20 cellular contexts compared by ENCODE assay signal in the genomic region with DNA sequence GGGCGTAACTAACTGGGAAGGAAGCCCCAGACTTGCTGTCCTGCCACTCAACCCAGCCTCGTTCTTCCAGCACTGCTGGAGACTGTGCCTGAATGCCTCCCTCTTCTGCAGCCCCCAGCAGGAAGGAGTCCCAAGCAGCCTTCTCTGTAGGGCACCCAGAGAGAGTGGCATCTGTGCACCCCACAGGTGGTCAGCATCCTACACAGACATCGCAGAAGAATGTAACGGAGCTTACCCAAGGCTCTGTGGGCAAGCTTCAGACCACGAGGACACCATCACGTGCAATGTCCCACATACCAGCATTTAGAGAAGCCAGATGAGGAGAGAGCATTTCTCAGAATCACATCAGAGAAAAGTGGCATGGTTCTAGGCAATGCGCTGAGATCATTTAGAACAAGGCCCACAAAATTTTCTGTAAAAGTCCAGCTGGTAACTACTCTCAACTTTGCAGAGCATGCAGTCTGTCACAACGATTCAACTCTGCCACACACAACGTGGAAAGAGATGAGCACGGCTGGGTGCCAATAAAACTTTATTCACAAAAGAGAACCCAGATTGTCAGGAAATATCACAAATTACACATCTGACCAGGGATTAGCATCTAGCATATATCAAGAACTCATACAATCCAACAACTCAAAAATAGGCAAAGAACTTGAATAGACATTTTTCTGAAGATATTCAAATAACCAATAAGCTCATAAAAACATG. TPM values are rescaled to one million over a fixed set of nuclear protein-coding genes. Genes with fewer than 3 reads are reported as not detected.
DNase-seq lines count a peak whose midpoint lies in the region; ATAC-seq and TF ChIP-seq lines count a peak whose summit lies in the region.
"Had no signal": no experiment of that assay in that cellular context is flagged by ENCODE, and none has a peak within 500 bp of the region (broad histone marks: within the 10 kb centered on the region; RNA-seq: fewer than 3 reads in every experiment).

No MANE protein-coding gene starts in this region.

- no peaks in the 10 kb centered on the region for H3K27me3 ChIP-seq in GM23338 (ENCODE audit: insufficient read depth)
- H3K27me3 ChIP-seq: BE2C, SJCRH30 had no signal

- no peaks in the 10 kb centered on the region for H3K9me2 ChIP-seq in GM23338 (ENCODE audit: insufficient read depth)

- H4K20me1 ChIP-seq in GM23338 (replicated peaks; ENCODE audit: insufficient read depth) = peaks cover 18% of the 10 kb centered on the region

- intact Hi-C loops in sciatic nerve (cut with DNase I) = no loop called here

- no peaks in the 10 kb centered on the region for H3K4me1 ChIP-seq in GM23338 (ENCODE audit: insufficient read depth)
- H3K4me1 ChIP-seq: BE2C, SJCRH30 had no signal

- H3K9me3 Mint-ChIP-seq in GM23338 (no peaks in the 10 kb centered on the region), WTC11 (no peaks in the 10 kb centered on the region)

- POLR2A ChIA-PET in WTC11 (lab: Charles Lee) = no interaction called here

- ATAC-seq in GM23338 (no peak), WTC11 (no peak), sciatic nerve (no peak), GM18511 (IDR thresholded peaks at IDR 0.05; ENCODE audit: unreplicated experiment) (no peak), HG03439 (IDR thresholded peaks at IDR 0.05; ENCODE audit: unreplicated experiment) (no peak)
- ATAC-seq: Panc1 had no signal

- H3K36me3 ChIP-seq in GM23338 (ENCODE audit: insufficient read depth) = no peaks in the 10 kb centered on the region
- H3K36me3 ChIP-seq: BE2C, SJCRH30 had no signal

- DNase-seq in GM23338 (ENCODE audit: low spot score) (no peak), WTC11 (ENCODE audit: low spot score) (no peak), glomerular visceral epithelial cell (ENCODE audit: extremely low spot score) (peak; percentile 11), sciatic nerve (ENCODE audit: low spot score) (peak; percentile 6), HK-2 (ENCODE audit: unreplicated experiment) (no peak)
- DNase-seq in activated CD8-positive, alpha-beta memory T cell treated with anti-CD3 and anti-CD28 coated beads, Interleukin-2, amount 50 U/mL, for 48 hours = no peak
- DNase-seq: BE2C; CD4-positive, CD25-positive, alpha-beta regulatory T cell; GOT3; NCI-H1092 treated with DMSO at 0.1 percent for 48 hours; NCI-H146; NCI-H2029; NCI-H2227 treated with DMSO at 0.1 percent for 48 hours; NCI-H510A treated with DMSO at 0.1 percent for 48 hours; NCI-H748 treated with DMSO at 0.1 percent for 48 hours; SJCRH30 had no signal

- H2AFZ ChIP-seq in GM23338 = no peak overlapping the region

- peaks cover 8% of the 10 kb centered on the region for H3K27me3 Mint-ChIP-seq in GM23338 (ENCODE audit: insufficient read depth, low read depth, poor library complexity)
- no peaks in the 10 kb centered on the region for H3K27me3 Mint-ChIP-seq in WTC11 (ENCODE audit: low read depth)
- H3K27me3 Mint-ChIP-seq: CD4-positive, CD25-positive, alpha-beta regulatory T cell had no signal

- H3K4me1 Mint-ChIP-seq in GM23338 (peaks cover 29% of the 10 kb centered on the region), WTC11 (peaks cover 43% of the 10 kb centered on the region)
- H3K4me1 Mint-ChIP-seq: CD4-positive, CD25-positive, alpha-beta regulatory T cell had no signal

- peaks cover 44% of the 10 kb centered on the region for H3K36me3 Mint-ChIP-seq in GM23338 (ENCODE audit: low read depth)
- H3K36me3 Mint-ChIP-seq in WTC11 = peaks cover 32% of the 10 kb centered on the region
- H3K36me3 Mint-ChIP-seq: CD4-positive, CD25-positive, alpha-beta regulatory T cell had no signal

- no peak overlapping the region for H3K4me3 ChIP-seq in GM23338
- H3K4me3 ChIP-seq: SJCRH30 had no signal

- H3K27ac ChIP-seq in GM23338 (ENCODE audit: low read depth) = no peak overlapping the region
- H3K27ac ChIP-seq: KMS-11, SJCRH30 had no signal

- no peak for TF ChIP-seq CTCF in GM23338 (conservative IDR thresholded peaks at IDR 0.05; ENCODE audit: low read depth in 2 of 2)
- TF ChIP-seq CTCF in WTC11 (IDR thresholded peaks at IDR 0.05) = no peak

- no peak overlapping the region for H3K4me2 ChIP-seq in GM23338
- H3K4me2 ChIP-seq: KMS-11 had no signal

- H3K4me3 Mint-ChIP-seq in GM23338 (no peak overlapping the region; the same call in 2 of the 3 replicates), WTC11 (no peak overlapping the region)
- H3K4me3 Mint-ChIP-seq: CD4-positive, CD25-positive, alpha-beta regulatory T cell had no signal

- H3F3A ChIP-seq in GM23338 (replicated peaks; ENCODE audit: low read depth) = no peaks in the 10 kb centered on the region

- H3K79me2 ChIP-seq in GM23338 (replicated peaks; ENCODE audit: insufficient read depth) = peaks cover 91% of the 10 kb centered on the region

- CTCF ChIA-PET in WTC11 (lab: Charles Lee) = interaction anchor here (1.0 kb wide), 2 partner anchors 27 to 33 kb away, joined by 3 read pairs; no protein-coding TSS in a partner anchor

- H3K27ac Mint-ChIP-seq in GM23338 (peak overlapping the region; percentile 42), WTC11 (peak overlapping the region; percentile 30; the same call in 1 of the 2 replicates)
- H3K27ac Mint-ChIP-seq: CD4-positive, CD25-positive, alpha-beta regulatory T cell had no signal

TF ChIP-seq in GM23338, 12 proteins besides CTCF, POLR2A, EP300 and RAD21 (continues in another document):
- TF ChIP-seq, protein P1, sequence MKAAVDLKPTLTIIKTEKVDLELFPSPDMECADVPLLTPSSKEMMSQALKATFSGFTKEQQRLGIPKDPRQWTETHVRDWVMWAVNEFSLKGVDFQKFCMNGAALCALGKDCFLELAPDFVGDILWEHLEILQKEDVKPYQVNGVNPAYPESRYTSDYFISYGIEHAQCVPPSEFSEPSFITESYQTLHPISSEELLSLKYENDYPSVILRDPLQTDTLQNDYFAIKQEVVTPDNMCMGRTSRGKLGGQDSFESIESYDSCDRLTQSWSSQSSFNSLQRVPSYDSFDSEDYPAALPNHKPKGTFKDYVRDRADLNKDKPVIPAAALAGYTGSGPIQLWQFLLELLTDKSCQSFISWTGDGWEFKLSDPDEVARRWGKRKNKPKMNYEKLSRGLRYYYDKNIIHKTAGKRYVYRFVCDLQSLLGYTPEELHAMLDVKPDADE (IDR thresholded peaks at IDR 0.05) = no peak
- TF ChIP-seq EZH2phosphoT487 (IDR thresholded peaks at IDR 0.05; ENCODE audit: unreplicated experiment) = no peak
- TF ChIP-seq POLR2AphosphoS5 (IDR thresholded peaks at IDR 0.05; ENCODE audit: low read depth) = no peak
- no peak for TF ChIP-seq STAT1 (IDR thresholded peaks at IDR 0.05; ENCODE audit: unreplicated experiment)

TF ChIP-seq in WTC11, 78 proteins besides CTCF, POLR2A, EP300 and RAD21:
- no peak for TF ChIP-seq CREM (CRISPR knock-in tag; IDR thresholded peaks at IDR 0.05)
- TF ChIP-seq, protein P2, sequence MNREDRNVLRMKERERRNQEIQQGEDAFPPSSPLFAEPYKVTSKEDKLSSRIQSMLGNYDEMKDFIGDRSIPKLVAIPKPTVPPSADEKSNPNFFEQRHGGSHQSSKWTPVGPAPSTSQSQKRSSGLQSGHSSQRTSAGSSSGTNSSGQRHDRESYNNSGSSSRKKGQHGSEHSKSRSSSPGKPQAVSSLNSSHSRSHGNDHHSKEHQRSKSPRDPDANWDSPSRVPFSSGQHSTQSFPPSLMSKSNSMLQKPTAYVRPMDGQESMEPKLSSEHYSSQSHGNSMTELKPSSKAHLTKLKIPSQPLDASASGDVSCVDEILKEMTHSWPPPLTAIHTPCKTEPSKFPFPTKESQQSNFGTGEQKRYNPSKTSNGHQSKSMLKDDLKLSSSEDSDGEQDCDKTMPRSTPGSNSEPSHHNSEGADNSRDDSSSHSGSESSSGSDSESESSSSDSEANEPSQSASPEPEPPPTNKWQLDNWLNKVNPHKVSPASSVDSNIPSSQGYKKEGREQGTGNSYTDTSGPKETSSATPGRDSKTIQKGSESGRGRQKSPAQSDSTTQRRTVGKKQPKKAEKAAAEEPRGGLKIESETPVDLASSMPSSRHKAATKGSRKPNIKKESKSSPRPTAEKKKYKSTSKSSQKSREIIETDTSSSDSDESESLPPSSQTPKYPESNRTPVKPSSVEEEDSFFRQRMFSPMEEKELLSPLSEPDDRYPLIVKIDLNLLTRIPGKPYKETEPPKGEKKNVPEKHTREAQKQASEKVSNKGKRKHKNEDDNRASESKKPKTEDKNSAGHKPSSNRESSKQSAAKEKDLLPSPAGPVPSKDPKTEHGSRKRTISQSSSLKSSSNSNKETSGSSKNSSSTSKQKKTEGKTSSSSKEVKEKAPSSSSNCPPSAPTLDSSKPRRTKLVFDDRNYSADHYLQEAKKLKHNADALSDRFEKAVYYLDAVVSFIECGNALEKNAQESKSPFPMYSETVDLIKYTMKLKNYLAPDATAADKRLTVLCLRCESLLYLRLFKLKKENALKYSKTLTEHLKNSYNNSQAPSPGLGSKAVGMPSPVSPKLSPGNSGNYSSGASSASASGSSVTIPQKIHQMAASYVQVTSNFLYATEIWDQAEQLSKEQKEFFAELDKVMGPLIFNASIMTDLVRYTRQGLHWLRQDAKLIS (CRISPR knock-in tag; IDR thresholded peaks at IDR 0.05; ENCODE audit: borderline replicate concordance) = no peak
- TF ChIP-seq ATF1 (CRISPR knock-in tag; IDR thresholded peaks at IDR 0.05) = no peak
- TF ChIP-seq, protein P3, sequence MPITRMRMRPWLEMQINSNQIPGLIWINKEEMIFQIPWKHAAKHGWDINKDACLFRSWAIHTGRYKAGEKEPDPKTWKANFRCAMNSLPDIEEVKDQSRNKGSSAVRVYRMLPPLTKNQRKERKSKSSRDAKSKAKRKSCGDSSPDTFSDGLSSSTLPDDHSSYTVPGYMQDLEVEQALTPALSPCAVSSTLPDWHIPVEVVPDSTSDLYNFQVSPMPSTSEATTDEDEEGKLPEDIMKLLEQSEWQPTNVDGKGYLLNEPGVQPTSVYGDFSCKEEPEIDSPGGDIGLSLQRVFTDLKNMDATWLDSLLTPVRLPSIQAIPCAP (CRISPR knock-in tag; IDR thresholded peaks at IDR 0.05) = no peak
- no peak for TF ChIP-seq ZNF219 (CRISPR knock-in tag; IDR thresholded peaks at IDR 0.05; ENCODE audit: borderline replicate concordance)

RNA-seq across cellular contexts. Expression of a gene that starts 33.4 kb away (rescaled TPM):
- total RNA-seq in GM23338 (2014; rRNA removed; shearing (Covaris generic)) = 73.1 and 81.4 TPM in 2 replicates
- 16.7 and 22.0 TPM in 2 replicates for polyA plus RNA-seq in GM23338 (2016; fragmentation: Nextera tagmentation; extraction: Ambion mirVana)
- total RNA-seq in WTC11 (2021) (57.5 to 69.3 TPM (median 64.8 TPM) in 3 replicates), sciatic nerve (3.7 TPM)
- total RNA-seq: CD4-positive, CD25-positive, alpha-beta regulatory T cell had no signal
- polyA plus RNA-seq: CD4-positive, CD25-positive, alpha-beta regulatory T cell had no signal

Comparison
In these comparisons a context has a peak if more than half of its experiments do, and no peak if none do; other contexts are left out.
1. DNase-seq: peak in glomerular visceral epithelial cell (single experiment) and sciatic nerve (single experiment); none in GM23338 (single experiment), WTC11 (single experiment), HK-2 (single experiment) and activated CD8-positive, alpha-beta memory T cell treated with anti-CD3 and anti-CD28 coated beads, Interleukin-2, amount 50 U/mL, for 48 hours (single experiment).
2. RNA of a gene that starts 33.4 kb away (total RNA-seq): 73.1 to 81.4 TPM in GM23338 and 57.5 to 69.3 TPM in WTC11; 3.7 TPM in sciatic nerve (single experiment); every median in the first group is over 10 times any median in the second.